1 cellular context compared by ENCODE assay signal in the genomic region with DNA sequence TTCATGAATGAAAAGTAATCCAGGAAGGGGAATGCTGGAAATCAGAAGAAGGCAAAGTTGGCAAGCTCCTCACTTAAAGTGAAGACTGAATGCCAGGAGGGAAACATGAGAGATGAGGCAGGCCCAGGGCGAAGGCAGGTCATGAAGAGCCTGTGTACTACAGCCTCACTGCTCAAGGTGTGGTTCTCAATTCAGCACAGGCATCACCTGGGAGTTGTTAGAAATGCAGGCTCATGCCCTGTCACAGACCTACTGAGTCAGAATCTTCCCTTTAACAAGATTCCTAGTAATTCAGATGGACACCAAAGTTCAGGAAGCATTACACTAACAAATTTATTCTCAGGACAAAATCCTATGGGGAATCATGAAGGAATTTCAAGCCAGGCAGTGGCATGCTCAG.
TF ChIP-seq lines count a peak whose summit lies in the region.

No MANE protein-coding gene starts in this region.

TF ChIP-seq in GM23338, 12 proteins besides CTCF, POLR2A, EP300 and RAD21 (continued from another document):
- TF ChIP-seq, protein P1, sequence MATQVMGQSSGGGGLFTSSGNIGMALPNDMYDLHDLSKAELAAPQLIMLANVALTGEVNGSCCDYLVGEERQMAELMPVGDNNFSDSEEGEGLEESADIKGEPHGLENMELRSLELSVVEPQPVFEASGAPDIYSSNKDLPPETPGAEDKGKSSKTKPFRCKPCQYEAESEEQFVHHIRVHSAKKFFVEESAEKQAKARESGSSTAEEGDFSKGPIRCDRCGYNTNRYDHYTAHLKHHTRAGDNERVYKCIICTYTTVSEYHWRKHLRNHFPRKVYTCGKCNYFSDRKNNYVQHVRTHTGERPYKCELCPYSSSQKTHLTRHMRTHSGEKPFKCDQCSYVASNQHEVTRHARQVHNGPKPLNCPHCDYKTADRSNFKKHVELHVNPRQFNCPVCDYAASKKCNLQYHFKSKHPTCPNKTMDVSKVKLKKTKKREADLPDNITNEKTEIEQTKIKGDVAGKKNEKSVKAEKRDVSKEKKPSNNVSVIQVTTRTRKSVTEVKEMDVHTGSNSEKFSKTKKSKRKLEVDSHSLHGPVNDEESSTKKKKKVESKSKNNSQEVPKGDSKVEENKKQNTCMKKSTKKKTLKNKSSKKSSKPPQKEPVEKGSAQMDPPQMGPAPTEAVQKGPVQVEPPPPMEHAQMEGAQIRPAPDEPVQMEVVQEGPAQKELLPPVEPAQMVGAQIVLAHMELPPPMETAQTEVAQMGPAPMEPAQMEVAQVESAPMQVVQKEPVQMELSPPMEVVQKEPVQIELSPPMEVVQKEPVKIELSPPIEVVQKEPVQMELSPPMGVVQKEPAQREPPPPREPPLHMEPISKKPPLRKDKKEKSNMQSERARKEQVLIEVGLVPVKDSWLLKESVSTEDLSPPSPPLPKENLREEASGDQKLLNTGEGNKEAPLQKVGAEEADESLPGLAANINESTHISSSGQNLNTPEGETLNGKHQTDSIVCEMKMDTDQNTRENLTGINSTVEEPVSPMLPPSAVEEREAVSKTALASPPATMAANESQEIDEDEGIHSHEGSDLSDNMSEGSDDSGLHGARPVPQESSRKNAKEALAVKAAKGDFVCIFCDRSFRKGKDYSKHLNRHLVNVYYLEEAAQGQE (IDR thresholded peaks at IDR 0.05; ENCODE audit: unreplicated experiment), result no peak
